ENCODE assay signal across 9 cellular contexts in the genomic region with DNA sequence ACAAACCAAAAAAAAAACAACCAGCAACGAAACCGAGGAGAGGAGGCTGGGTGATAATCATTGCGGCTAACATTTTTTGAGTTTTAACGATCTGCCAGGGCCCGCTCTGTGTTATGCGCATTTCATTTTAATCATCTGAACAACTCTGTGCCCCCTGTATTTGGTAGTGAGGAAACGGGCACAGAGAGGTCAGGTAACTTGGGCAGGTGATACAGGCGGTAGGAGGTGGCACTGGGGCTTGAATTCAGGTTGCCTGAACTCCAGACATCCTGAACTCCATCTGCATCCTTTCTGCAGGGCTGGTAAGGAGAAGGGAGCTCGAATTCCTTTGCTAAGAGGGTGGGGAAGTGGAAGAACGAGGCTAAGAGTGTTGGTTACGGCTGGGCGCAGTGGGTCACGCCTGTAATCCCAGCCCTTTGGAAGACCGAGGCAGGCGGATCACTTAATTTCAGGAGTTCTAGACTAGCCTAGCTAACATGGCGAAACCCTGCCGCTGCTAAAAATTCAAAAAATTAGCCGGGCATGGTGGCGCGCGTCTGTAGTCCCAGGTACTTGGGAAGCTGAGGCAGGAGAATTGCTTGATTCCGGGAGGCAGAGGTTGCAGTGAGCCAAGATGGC. TPM values are rescaled to one million over a fixed set of nuclear protein-coding genes. Genes with fewer than 3 reads are reported as not detected.
DNase-seq lines count a peak whose midpoint lies in the region; ATAC-seq, FAIRE-seq and TF ChIP-seq lines count a peak whose summit lies in the region.
"Had no signal": no experiment of that assay in that cellular context is flagged by ENCODE, and none has a peak within 500 bp of the region (broad histone marks: within the 10 kb centered on the region; RNA-seq: fewer than 3 reads in every experiment).

No MANE protein-coding gene starts in this region.

- no peaks in the 10 kb centered on the region for H3K27me3 ChIP-seq in DOHH2 (ENCODE audit: control insufficient read depth, low read length)
- no peaks in the 10 kb centered on the region for H3K27me3 ChIP-seq in endodermal cell (ENCODE audit: control insufficient read depth, insufficient read depth, low read length, poor library complexity, severe bottlenecking)
- H3K27me3 ChIP-seq in pancreas = no peaks in the 10 kb centered on the region

- H3K9me3 ChIP-seq in DOHH2 (ENCODE audit: control insufficient read depth, insufficient read depth, low read length) (no peaks in the 10 kb centered on the region), endodermal cell (ENCODE audit: control insufficient read depth, low read length) (no peaks in the 10 kb centered on the region), pancreas (no peaks in the 10 kb centered on the region)

- H3K27ac ChIP-seq in DOHH2 (ENCODE audit: low read depth, low read length) (no peak overlapping the region), endodermal cell (ENCODE audit: low read depth, low read length) (no peak overlapping the region), pancreas (no peak overlapping the region)

- no peak overlapping the region for H3K27ac Mint-ChIP-seq in endodermal cell

- H3K9ac ChIP-seq in endodermal cell (ENCODE audit: extremely low read depth, low read length, poor library complexity, severe bottlenecking) = peak overlapping the region; percentile 86

- H3K79me2 ChIP-seq in DOHH2 (ENCODE audit: control insufficient read depth, low read length) = peaks cover 10% of the 10 kb centered on the region

- ATAC-seq in pancreas (no peak), HG02678 (IDR thresholded peaks at IDR 0.05; ENCODE audit: unreplicated experiment) (no peak)

- intact Hi-C loops in pancreas (cut with DNase I) = no loop called here

- H3K36me3 Mint-ChIP-seq in endodermal cell (ENCODE audit: low read depth) = peaks cover 19% of the 10 kb centered on the region

- H3K27me3 Mint-ChIP-seq in endodermal cell (ENCODE audit: insufficient read depth) = peaks cover 3% of the 10 kb centered on the region

- DNase-seq in NOMO-1 treated with DMSO at 0.1 percent for 48 hours (lab: John Stamatoyannopoulos, UW; ENCODE audit: unreplicated experiment) (peak; percentile 29), endodermal cell (no peak), pancreas (no peak), D721Med (ENCODE audit: insufficient read length, low spot score) (no peak), LoVo (ENCODE audit: low spot score) (no peak)
- DNase-seq in stimulated activated CD4-positive, alpha-beta T cell treated with anti-CD3 and anti-CD28 coated beads, Interleukin-4, amount 100 ng/mL, for 4 hours = no peak

- FAIRE-seq in pancreas (lab: Jason Lieb, UNC) (no peak), D721Med (lab: Jason Lieb, UNC) (no peak)

- WGBS in endodermal cell (ENCODE audit: insufficient coverage in 1 of 2, insufficient read length in 1 of 2), 2 experiments = 86% methylated on average over 17 to 22 of the region's 22 CpGs
- 73 to 76% methylated on average over 22 of the region's 22 CpGs for WGBS in pancreas, 2 donors

- no peaks in the 10 kb centered on the region for H3K9me3 Mint-ChIP-seq in endodermal cell

- H3F3A ChIP-seq in DOHH2 (ENCODE audit: control insufficient read depth, insufficient read depth) = peaks cover 5% of the 10 kb centered on the region; the same call in 1 of the 2 replicates

- H4K20me1 ChIP-seq in DOHH2 (ENCODE audit: control insufficient read depth, insufficient read depth, low read depth, low read length) = no peaks in the 10 kb centered on the region

- H3K4me1 ChIP-seq in DOHH2 (ENCODE audit: control insufficient read depth, low read length) (peaks cover 34% of the 10 kb centered on the region), endodermal cell (ENCODE audit: control insufficient read depth, insufficient read depth, low read length) (no peaks in the 10 kb centered on the region), pancreas (peaks cover 0 to 9% (median 4%) of the 10 kb centered on the region in 3 donors)

- peak overlapping the region; percentile 91 for H3K4me3 ChIP-seq in DOHH2 (ENCODE audit: low read length)
- peak overlapping the region; percentile 90 for H3K4me3 ChIP-seq in endodermal cell (ENCODE audit: low read length)
- peak overlapping the region; percentile 62 to 83 (median 70) for H3K4me3 ChIP-seq in pancreas

- no peak for TF ChIP-seq CTCF in DOHH2 (IDR thresholded peaks at IDR 0.05; ENCODE audit: low read depth, low read length, poor library complexity, severe bottlenecking)
- TF ChIP-seq CTCF in endodermal cell (conservative IDR thresholded peaks at IDR 0.05) = no peak
- TF ChIP-seq CTCF in pancreas (IDR thresholded peaks at IDR 0.05) = no peak
- TF ChIP-seq CTCF in D721Med (IDR thresholded peaks at IDR 0.05; ENCODE audit: insufficient read depth, missing control alignments) = no peak

- H3K36me3 ChIP-seq in DOHH2 (ENCODE audit: control insufficient read depth, low read length) (no peaks in the 10 kb centered on the region), endodermal cell (ENCODE audit: control insufficient read depth, insufficient read depth, low read length) (peaks cover 20% of the 10 kb centered on the region), pancreas (no peaks in the 10 kb centered on the region)

- H3K4me1 Mint-ChIP-seq in endodermal cell = peaks cover 7% of the 10 kb centered on the region

- H3K4me2 ChIP-seq in DOHH2 (ENCODE audit: low read length) = peak overlapping the region; percentile 67

- no peaks in the 10 kb centered on the region for H3K9me2 ChIP-seq in DOHH2 (replicated peaks; ENCODE audit: control insufficient read depth, low read length)

- peak overlapping the region; percentile 87 for H3K4me3 Mint-ChIP-seq in endodermal cell

RNA-seq across cellular contexts. Expression of a gene that starts 1.1 kb away (rescaled TPM):
- total RNA-seq in endodermal cell = 10 to 100 TPM; 27.4 to 36.8 TPM
- 34.2 TPM for polyA plus RNA-seq in endodermal cell (2013, experiment 1 of 2)
- 22.5 TPM for polyA plus RNA-seq in endodermal cell (2013, experiment 2 of 2)
- 10 to 100 TPM in 5 of 6 donors, 1 to 10 TPM in 1; 9.9 to 19.1 (median 11.0) TPM for total RNA-seq in pancreas
- 1 to 10 TPM; 6.8 to 6.9 TPM for polyA plus RNA-seq in pancreas

RNA-seq across cellular contexts. Expression of a gene that starts 6.6 kb away (rescaled TPM):
- not detected for total RNA-seq in endodermal cell
- polyA plus RNA-seq in endodermal cell (2013, experiment 1 of 2) = not detected
- polyA plus RNA-seq in endodermal cell (2013, experiment 2 of 2) = not detected
- total RNA-seq in pancreas = not detected
- not detected for polyA plus RNA-seq in pancreas
- polyA plus RNA-seq: esophagus had no signal

RNA-seq across cellular contexts. Expression of a gene that starts 58.4 kb away (rescaled TPM):
- 10 to 100 TPM; 54.5 to 61.8 TPM for total RNA-seq in endodermal cell
- 47.2 TPM for polyA plus RNA-seq in endodermal cell (2013, experiment 1 of 2)
- 44.7 TPM for polyA plus RNA-seq in endodermal cell (2013, experiment 2 of 2)
- total RNA-seq in pancreas = 10 to 100 TPM; 22.8 to 32.4 (median 24.9) TPM
- 10 to 100 TPM; 39.3 to 41.4 TPM for polyA plus RNA-seq in pancreas

RNA-seq across cellular contexts. Expression of a gene that starts 58.6 kb away (rescaled TPM):
- 1 to 10 TPM; 2.0 to 3.1 TPM for total RNA-seq in endodermal cell
- polyA plus RNA-seq in endodermal cell (2013, experiment 1 of 2) = 2.4 TPM
- polyA plus RNA-seq in endodermal cell (2013, experiment 2 of 2) = 2.2 TPM
- total RNA-seq in pancreas = 1 to 10 TPM in 3 of 6 donors, under 1 TPM in 3; 0.79 to 1.6 (median 0.99) TPM
- 1 to 10 TPM in 1 of 2 donors, under 1 TPM in 1; 0.53 to 1.0 TPM for polyA plus RNA-seq in pancreas
